Comparison of ENCODE assay signal across 8 cellular contexts in genomic region chr16:73713817-73714495, GRCh38.
DNase-seq lines count a peak whose midpoint lies in the region; ATAC-seq and TF ChIP-seq lines count a peak whose summit lies in the region.

No MANE protein-coding gene starts in this region.

- H3K4me1 ChIP-seq in BE2C = no peaks in the 10 kb centered on the region
- no peaks in the 10 kb centered on the region for H3K4me1 ChIP-seq in adipocyte (ENCODE audit: control insufficient read depth, insufficient read depth, low read length)
- H3K4me1 ChIP-seq in lower lobe of right lung = no peaks in the 10 kb centered on the region

- TF ChIP-seq CTCF in BE2C (IDR thresholded peaks at IDR 0.05; ENCODE audit: low read depth, low read length) (peak; percentile 79), lower lobe of right lung (IDR thresholded peaks at IDR 0.05) (peak; percentile 42)

- H3K4me3 Mint-ChIP-seq in activated naive CD8-positive, alpha-beta T cell treated with anti-CD3 and anti-CD28 coated beads, Interleukin-2, amount 50 U/mL, for 24 hours = no peak overlapping the region

- ATAC-seq in lower lobe of right lung = no peak
- no peak for ATAC-seq in HG03354 (IDR thresholded peaks at IDR 0.05; ENCODE audit: poor library complexity, severe bottlenecking, unreplicated experiment)
- ATAC-seq in activated naive CD8-positive, alpha-beta T cell treated with anti-CD3 and anti-CD28 coated beads, Interleukin-2, amount 50 U/mL, for 24 hours = no peak

- H3K36me3 ChIP-seq in BE2C (no peaks in the 10 kb centered on the region), adipocyte (ENCODE audit: control insufficient read depth, insufficient read depth, low read length, severe bottlenecking) (no peaks in the 10 kb centered on the region), lower lobe of right lung (no peaks in the 10 kb centered on the region)

- H3K9me3 ChIP-seq in BE2C (no peaks in the 10 kb centered on the region), adipocyte (ENCODE audit: control insufficient read depth, low read length) (no peaks in the 10 kb centered on the region), lower lobe of right lung (no peaks in the 10 kb centered on the region)

- H3K9ac ChIP-seq in adipocyte (ENCODE audit: low read length) = no peak overlapping the region

- H3K27me3 ChIP-seq in BE2C (no peaks in the 10 kb centered on the region), adipocyte (replicated peaks; ENCODE audit: control insufficient read depth, insufficient read depth, low read length) (peaks cover 12% of the 10 kb centered on the region), lower lobe of right lung (ENCODE audit: low read depth) (no peaks in the 10 kb centered on the region)

- no peak overlapping the region for H3K27ac ChIP-seq in lower lobe of right lung

- no peak overlapping the region for H3K27ac Mint-ChIP-seq in activated naive CD8-positive, alpha-beta T cell treated with anti-CD3 and anti-CD28 coated beads, Interleukin-2, amount 50 U/mL, for 24 hours

- H3K4me3 ChIP-seq in BE2C (ENCODE audit: low read depth, low read length) = no peak overlapping the region
- H3K4me3 ChIP-seq in adipocyte (ENCODE audit: low read length) = no peak overlapping the region
- H3K4me3 ChIP-seq in lower lobe of right lung = no peak overlapping the region

- H3K27me3 Mint-ChIP-seq in activated naive CD8-positive, alpha-beta T cell treated with anti-CD3 and anti-CD28 coated beads, Interleukin-2, amount 50 U/mL, for 24 hours = no peaks in the 10 kb centered on the region

- intact Hi-C loops in lower lobe of right lung (cut with DNase I) = no loop called here

- DNase-seq in BE2C (peak; percentile 64), HK-2 (ENCODE audit: unreplicated experiment) (peak; percentile 7), adipocyte (ENCODE audit: low read depth) (peak; percentile 26), lower lobe of right lung (no peak), GF-D8 (lab: John Stamatoyannopoulos, UW) (no peak)
- no peak for DNase-seq in activated naive CD8-positive, alpha-beta T cell treated with anti-CD3 and anti-CD28 coated beads, Interleukin-2, amount 50 U/mL, for 24 hours
- no peak for DNase-seq in activated effector memory CD4-positive, alpha-beta T cell treated with Interleukin-2 at 50 U/mL for 16 hours

- H3K36me3 Mint-ChIP-seq in activated naive CD8-positive, alpha-beta T cell treated with anti-CD3 and anti-CD28 coated beads, Interleukin-2, amount 50 U/mL, for 24 hours (ENCODE audit: low read depth) = no peaks in the 10 kb centered on the region

- H3K4me1 Mint-ChIP-seq in activated naive CD8-positive, alpha-beta T cell treated with anti-CD3 and anti-CD28 coated beads, Interleukin-2, amount 50 U/mL, for 24 hours = no peaks in the 10 kb centered on the region

- H3K9me3 Mint-ChIP-seq in activated naive CD8-positive, alpha-beta T cell treated with anti-CD3 and anti-CD28 coated beads, Interleukin-2, amount 50 U/mL, for 24 hours = peaks cover 2% of the 10 kb centered on the region

Comparison
In these comparisons a context has a peak if more than half of its experiments do, and no peak if none do; other contexts are left out.
1. DNase-seq: peak in BE2C (single experiment), HK-2 (single experiment) and adipocyte (single experiment); none in lower lobe of right lung (single experiment), GF-D8 (single experiment), activated naive CD8-positive, alpha-beta T cell treated with anti-CD3 and anti-CD28 coated beads, Interleukin-2, amount 50 U/mL, for 24 hours (single experiment) and activated effector memory CD4-positive, alpha-beta T cell treated with Interleukin-2 at 50 U/mL for 16 hours (single experiment).